24 cellular contexts compared by ENCODE assay signal in the genomic region with DNA sequence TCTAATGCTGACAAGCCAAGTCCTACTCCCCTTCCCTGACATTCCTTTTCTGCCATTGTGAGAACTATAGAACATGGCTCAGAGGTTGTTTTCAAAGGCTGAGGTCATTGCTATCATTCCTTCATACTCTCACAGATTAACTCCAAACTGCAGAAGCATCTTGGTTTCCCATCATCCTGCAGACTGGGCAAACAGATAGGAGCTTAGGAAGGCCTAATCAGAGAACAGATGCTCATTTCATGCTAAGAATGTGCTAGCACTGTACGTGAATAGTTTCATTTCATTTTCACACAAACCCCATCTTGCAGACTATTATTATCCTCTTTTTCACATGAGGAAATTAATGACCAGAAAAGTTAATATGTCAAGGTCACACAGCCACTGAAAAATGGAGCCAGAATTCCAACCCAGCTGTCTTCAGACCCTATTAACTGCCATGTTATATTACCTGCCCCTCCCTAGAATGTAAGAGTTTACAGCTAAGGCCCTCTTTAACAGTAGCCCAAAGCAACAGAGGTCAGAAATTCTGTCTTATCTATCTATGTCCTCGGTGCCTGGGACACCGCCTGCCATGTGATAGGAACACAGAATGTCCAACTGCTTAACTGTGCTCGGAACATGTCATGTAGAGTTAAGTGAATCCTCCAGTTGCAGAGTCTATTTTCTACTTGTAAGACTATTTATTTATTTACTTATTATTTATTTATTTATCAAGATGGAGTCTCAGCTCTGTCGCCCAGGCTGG.
"Had no signal": no experiment of that assay in that cellular context is flagged by ENCODE, and none has a peak within 500 bp of the region (broad histone marks: within the 10 kb centered on the region; RNA-seq: fewer than 3 reads in every experiment).

No MANE protein-coding gene starts in this region.

- ATAC-seq: activated naive CD8-positive, alpha-beta T cell treated with anti-CD3 and anti-CD28 coated beads, Interleukin-2, amount 50 U/mL, for 24 hours; body of pancreas; right lobe of liver; stimulated activated effector memory CD8-positive, alpha-beta T cell treated with anti-CD3 and anti-CD28 coated beads, Interleukin-12 subunit alpha, Interleukin-12 subunit beta, amount 100 ng/mL, for 72 hours; T-cell; WTC11 had no signal

- H3K27me3 ChIP-seq: body of pancreas, hepatocyte, right lobe of liver, stomach, tibial nerve had no signal

- H3K27ac Mint-ChIP-seq: dendritic cell treated with granulocyte-macrophage colony-stimulating factor and Interleukin-4, amounts not matched to agents 40 ng/mL and 50 ng/mL, for 4 days; WTC11 had no signal

- H3K27me3 Mint-ChIP-seq: activated naive CD8-positive, alpha-beta T cell treated with anti-CD3 and anti-CD28 coated beads, Interleukin-2, amount 50 U/mL, for 24 hours; dendritic cell treated with granulocyte-macrophage colony-stimulating factor and Interleukin-4, amounts not matched to agents 40 ng/mL and 50 ng/mL, for 4 days; T-cell had no signal

- H3K9me3 Mint-ChIP-seq: activated naive CD4-positive, alpha-beta T cell treated with anti-CD3 and anti-CD28 coated beads, Interleukin-2, amount 10 ng/mL, durations not matched to agents 7 days and 5 days; activated naive CD8-positive, alpha-beta T cell treated with anti-CD3 and anti-CD28 coated beads, Interleukin-2, amount 50 U/mL, for 24 hours; dendritic cell treated with granulocyte-macrophage colony-stimulating factor and Interleukin-4, amounts not matched to agents 40 ng/mL and 50 ng/mL, for 4 days; immature natural killer cell; nephron; stimulated activated effector memory CD8-positive, alpha-beta T cell treated with anti-CD3 and anti-CD28 coated beads, Interleukin-12 subunit alpha, Interleukin-12 subunit beta, amount 100 ng/mL, for 72 hours; T-cell; WTC11 had no signal

- H3K4me3 Mint-ChIP-seq: activated naive CD4-positive, alpha-beta T cell treated with anti-CD3 and anti-CD28 coated beads, Interleukin-2, amount 10 ng/mL, durations not matched to agents 7 days and 5 days; dendritic cell treated with granulocyte-macrophage colony-stimulating factor and Interleukin-4, amounts not matched to agents 40 ng/mL and 50 ng/mL, for 4 days; immature natural killer cell; T-cell; WTC11 had no signal

- H3K36me3 ChIP-seq: right lobe of liver, stomach, suprapubic skin, tibial nerve had no signal

- DNase-seq: activated naive CD4-positive, alpha-beta T cell treated with anti-CD3 and anti-CD28 coated beads, Interleukin-2, amount 10 ng/mL, durations not matched to agents 7 days and 5 days; activated naive CD8-positive, alpha-beta T cell treated with anti-CD3 and anti-CD28 coated beads, Interleukin-2, amount 50 U/mL, for 24 hours; activated T-cell treated with anti-CD3 and anti-CD28 coated beads, Interleukin-2, amount 50 U/mL, for 48 hours; anterior cingulate cortex; body of pancreas; effector CD8-positive, alpha-beta T cell; foreskin melanocyte; glutamatergic neuron; immature natural killer cell; kidney glomerular epithelial cell; nucleus accumbens; right lobe of liver; small intestine; stimulated activated CD4-positive, alpha-beta T cell treated with anti-CD3 and anti-CD28 coated beads, Interleukin-2, amount 100 ng/mL, for 24 hours; stomach; T-cell; T-helper 9 cell had no signal

- H3K4me3 ChIP-seq: body of pancreas, hepatocyte, right lobe of liver, stomach, suprapubic skin, tibial nerve had no signal

- H3K9me3 ChIP-seq: body of pancreas, right lobe of liver, stomach, suprapubic skin, tibial nerve had no signal

- FAIRE-seq: small intestine had no signal

- H2AFZ ChIP-seq: hepatocyte had no signal

- H3K27ac ChIP-seq: hepatocyte, right lobe of liver, suprapubic skin had no signal

- H3K4me2 ChIP-seq: hepatocyte had no signal
